Comparison of ENCODE assay signal across 19 cellular contexts in the genomic region with DNA sequence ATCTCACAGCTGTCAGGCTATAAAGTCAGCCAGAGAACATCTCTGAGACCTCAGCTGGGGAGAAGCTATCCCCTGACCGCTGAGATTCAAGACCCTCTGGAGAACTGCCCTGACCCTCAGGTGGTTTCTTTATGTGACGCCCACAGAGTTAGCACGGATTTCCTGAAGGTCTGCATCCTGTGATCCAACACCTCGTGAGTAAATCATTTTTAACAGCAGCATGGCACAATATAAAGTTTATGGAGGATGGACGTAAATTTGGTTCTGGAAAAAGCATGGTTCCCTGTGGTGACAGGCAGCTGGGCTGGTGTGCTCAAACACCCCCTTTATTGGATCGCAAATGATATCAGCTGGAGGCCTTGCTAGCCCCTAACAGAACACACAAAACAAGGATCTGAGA. TPM values are rescaled to one million over a fixed set of nuclear protein-coding genes. Genes with fewer than 3 reads are reported as not detected.
A peak's percentile ranks its signal among the peaks of the same experiment; 100 is the strongest.
DNase-seq lines count a peak whose midpoint lies in the region; ATAC-seq and TF ChIP-seq lines count a peak whose summit lies in the region.
"Had no signal": no experiment of that assay in that cellular context is flagged by ENCODE, and none has a peak within 500 bp of the region (broad histone marks: within the 10 kb centered on the region; RNA-seq: fewer than 3 reads in every experiment).

No MANE protein-coding gene starts in this region.

- H3K4me3 Mint-ChIP-seq in endodermal cell (no peak overlapping the region), nephron progenitor cell (peak overlapping the region; percentile 30)

- H3K36me3 ChIP-seq in HUES48 (ENCODE audit: control insufficient read depth, insufficient read depth, low read length): no peaks in the 10 kb centered on the region
- H3K36me3 ChIP-seq in endodermal cell (ENCODE audit: control insufficient read depth, insufficient read depth, low read length): no peaks in the 10 kb centered on the region
- no peaks in the 10 kb centered on the region for H3K36me3 ChIP-seq in BE2C

- no peak overlapping the region for H3K9ac ChIP-seq in HUES48 (ENCODE audit: low read depth, low read length)
- H3K9ac ChIP-seq in endodermal cell (ENCODE audit: extremely low read depth, low read length, poor library complexity, severe bottlenecking): no peak overlapping the region
- H3K9ac ChIP-seq: SK-N-SH had no signal

- ATAC-seq in GM21528 (IDR thresholded peaks at IDR 0.05; ENCODE audit: low FRiP score, unreplicated experiment): no peak

- H3K27ac ChIP-seq in HUES48 (ENCODE audit: low read depth, low read length): peak overlapping the region; percentile 42
- H3K27ac ChIP-seq in endodermal cell (ENCODE audit: low read depth, low read length): no peak overlapping the region

- TF ChIP-seq CTCF in endodermal cell (conservative IDR thresholded peaks at IDR 0.05) (no peak), nephron progenitor cell (IDR thresholded peaks at IDR 0.05) (no peak), GM13976 (IDR thresholded peaks at IDR 0.05; ENCODE audit: borderline replicate concordance, control extremely low read depth, extremely low read depth, insufficient read depth, missing control alignments) (no peak), BE2C (IDR thresholded peaks at IDR 0.05; ENCODE audit: low read depth, low read length) (no peak)

- H3K36me3 Mint-ChIP-seq in endodermal cell (ENCODE audit: low read depth): no peaks in the 10 kb centered on the region
- no peaks in the 10 kb centered on the region for H3K36me3 Mint-ChIP-seq in nephron progenitor cell (ENCODE audit: low read depth)

- H3K27me3 Mint-ChIP-seq in endodermal cell (ENCODE audit: insufficient read depth) (peaks cover 4% of the 10 kb centered on the region), nephron progenitor cell (ENCODE audit: low read depth, poor library complexity) (peaks cover 8% of the 10 kb centered on the region)

- in situ Hi-C loops in GM13976 (cut with MboI; ENCODE audit: low sequenced_read_pairs, unreplicated experiment): loop anchor here (25.0 kb wide), 1 partner anchor 619 kb away; no protein-coding TSS in a partner anchor

- H3K27ac Mint-ChIP-seq in endodermal cell (no peak overlapping the region), nephron progenitor cell (peak overlapping the region; percentile 91)
- H3K27ac Mint-ChIP-seq: CD14-positive monocyte had no signal

- H3K27me3 ChIP-seq in HUES48 (ENCODE audit: control insufficient read depth, insufficient read depth, low read length) (no peaks in the 10 kb centered on the region), endodermal cell (ENCODE audit: control insufficient read depth, insufficient read depth, low read length, poor library complexity, severe bottlenecking) (no peaks in the 10 kb centered on the region), BE2C (no peaks in the 10 kb centered on the region)

- no peak overlapping the region for H3K4me3 ChIP-seq in HUES48 (ENCODE audit: low read depth, low read length)
- no peak overlapping the region for H3K4me3 ChIP-seq in endodermal cell (ENCODE audit: low read length)
- H3K4me3 ChIP-seq in BE2C (ENCODE audit: low read depth, low read length): no peak overlapping the region
- H3K4me3 ChIP-seq: K562 had no signal

- peaks cover 22% of the 10 kb centered on the region for H3K4me1 ChIP-seq in HUES48 (ENCODE audit: control insufficient read depth, insufficient read depth, low read length)
- no peaks in the 10 kb centered on the region for H3K4me1 ChIP-seq in endodermal cell (ENCODE audit: control insufficient read depth, insufficient read depth, low read length)
- no peaks in the 10 kb centered on the region for H3K4me1 ChIP-seq in BE2C

- DNase-seq in endodermal cell (peak; percentile 38), nephron progenitor cell (no peak), NCI-H1048 (lab: John Stamatoyannopoulos, UW) (no peak), GM13976 (ENCODE audit: low spot score) (no peak), BE2C (no peak)
- DNase-seq: ACHN, MM.1S, NCI-H1092, NCI-H1436, NCI-H2107, NCI-H2227 treated with DMSO at 0.1 percent for 48 hours, NCI-H510A treated with DMSO at 0.1 percent for 48 hours, NCI-H82, SIG-M5, SK-N-SH had no signal

- H3K4me1 Mint-ChIP-seq in endodermal cell (peaks cover 15% of the 10 kb centered on the region), nephron progenitor cell (peaks cover 43% of the 10 kb centered on the region)

- H3K9me3 Mint-ChIP-seq in endodermal cell: no peaks in the 10 kb centered on the region
- peaks cover 9% of the 10 kb centered on the region for H3K9me3 Mint-ChIP-seq in nephron progenitor cell

- H3K9me3 ChIP-seq in HUES48 (ENCODE audit: control insufficient read depth, insufficient read depth, low read length) (no peaks in the 10 kb centered on the region), endodermal cell (ENCODE audit: control insufficient read depth, low read length) (no peaks in the 10 kb centered on the region), BE2C (no peaks in the 10 kb centered on the region; the same call in 1 of the 2 replicates)
- H3K9me3 ChIP-seq: SK-N-SH had no signal

- 79 to 84% methylated on average over 5 to 6 of the region's 6 CpGs for WGBS in endodermal cell (ENCODE audit: insufficient coverage in 1 of 2, insufficient read length in 1 of 2), 2 experiments

RNA-seq across cellular contexts. Expression of a gene that starts 25.3 kb away (rescaled TPM):
- total RNA-seq in endodermal cell: 10 to 100 TPM; 15.1 to 18.8 TPM
- 3.9 TPM for polyA plus RNA-seq in endodermal cell (2013, experiment 1 of 2)
- polyA plus RNA-seq in endodermal cell (2013, experiment 2 of 2): 5.3 TPM
- polyA plus RNA-seq in BE2C (2012; ENCODE audit: insufficient read depth, insufficient read length, low read depth): 71.3 TPM
